1 cellular context compared by ENCODE assay signal in genomic region chr13:42041017-42041683, GRCh38.
TF ChIP-seq lines count a peak whose summit lies in the region.

No MANE protein-coding gene starts in this region.

TF ChIP-seq in HCT116, 20 proteins besides CTCF, POLR2A, EP300 and RAD21 (continued from another document):
- TF ChIP-seq REST (IDR thresholded peaks at IDR 0.05; ENCODE audit: low read depth), result no peak
- TF ChIP-seq MAX (IDR thresholded peaks at IDR 0.05), result no peak
- TF ChIP-seq ATF3 (IDR thresholded peaks at IDR 0.05), result no peak
- TF ChIP-seq POLR2AphosphoS5 (IDR thresholded peaks at IDR 0.05; ENCODE audit: low read depth, low read length), result no peak
